ENCODE assay signal across 23 cellular contexts in the genomic region with DNA sequence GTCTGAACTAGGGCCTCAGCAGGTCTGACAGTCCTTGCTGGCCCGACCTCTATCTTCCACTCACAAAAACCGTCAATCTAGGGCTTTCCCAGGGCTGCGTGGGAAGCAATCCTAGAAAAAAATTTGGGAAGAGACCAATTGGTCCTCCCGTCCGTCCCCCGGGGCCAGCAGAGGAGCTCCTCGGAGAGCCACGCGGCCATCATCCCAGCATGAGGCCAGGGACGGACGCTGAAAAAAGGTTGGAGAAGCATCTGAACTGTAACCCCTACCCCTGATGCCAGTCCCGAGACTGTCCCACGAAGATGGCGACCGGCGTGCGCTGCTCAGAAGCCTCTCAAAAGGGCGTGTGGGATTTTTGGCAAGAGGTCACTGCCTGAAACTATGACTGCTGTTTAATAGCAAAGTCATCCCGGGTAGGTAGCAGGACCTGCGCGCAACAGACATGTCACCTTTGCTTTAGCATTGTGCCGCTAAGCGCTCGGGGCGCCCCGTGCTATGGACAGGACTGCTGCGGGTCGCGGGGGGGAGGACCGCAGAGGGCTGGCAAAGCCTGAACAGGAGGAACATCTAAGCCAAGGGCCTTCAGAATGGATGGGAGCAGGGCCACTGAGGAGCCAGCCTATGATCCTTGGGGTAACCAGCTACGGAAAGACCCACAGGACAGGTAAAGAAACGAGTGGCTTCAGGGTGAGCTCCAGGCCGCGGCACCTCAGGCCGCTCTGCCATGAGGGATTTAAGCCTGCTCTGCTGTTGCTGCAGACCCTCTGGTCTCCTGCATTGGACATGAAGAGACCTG. TPM values are rescaled to one million over a fixed set of nuclear protein-coding genes. Genes with fewer than 3 reads are reported as not detected.
DNase-seq lines count a peak whose midpoint lies in the region; ATAC-seq, FAIRE-seq and TF ChIP-seq lines count a peak whose summit lies in the region.
"Had no signal": no experiment of that assay in that cellular context is flagged by ENCODE, and none has a peak within 500 bp of the region (broad histone marks: within the 10 kb centered on the region; RNA-seq: fewer than 3 reads in every experiment).

No MANE protein-coding gene starts in this region.

- no peak overlapping the region for H2BK15ac ChIP-seq in H1 (ENCODE audit: low read length)

- H2BK12ac ChIP-seq in H1 (ENCODE audit: low read depth, low read length) = no peak overlapping the region

- no peak overlapping the region for H3K18ac ChIP-seq in H1 (ENCODE audit: extremely low read depth, low read length)

- no peak overlapping the region for H2BK5ac ChIP-seq in H1 (ENCODE audit: low read depth, low read length)

- intact Hi-C loops in activated CD4-positive, alpha-beta T cell treated with anti-CD3 and anti-CD28 coated beads, Interleukin-2, amount 10 ng/mL, durations not matched to agents 24 days and 14 days (cut with micrococcal nuclease) = no loop called here
- intact Hi-C loops in activated CD4-positive, alpha-beta T cell treated with anti-CD3 and anti-CD28 coated beads for 36 hours (cut with DNase I, micrococcal nuclease) = no loop called here
- intact Hi-C loops in spleen (cut with DNase I; ENCODE audit: low total_unique reads) = no loop called here

- TF ChIP-seq POLR2A in H1 (IDR thresholded peaks at IDR 0.05; ENCODE audit: control extremely low read depth in 1 of 2, low read depth in 2 of 2, low read length in 2 of 2) (no peak), spleen (IDR thresholded peaks at IDR 0.05) (no peak)

- H4K20me1 ChIP-seq in H1 (replicated peaks in 1 of 2; ENCODE audit: control insufficient read depth in 1 of 2, insufficient read depth in 2 of 2, low read length in 2 of 2) = peaks cover 4 to 12% of the 10 kb centered on the region in 2 experiments

- no peak overlapping the region for H2AK5ac ChIP-seq in H1 (ENCODE audit: low read depth, low read length)

- no peak for TF ChIP-seq EP300 in H1 (IDR thresholded peaks at IDR 0.05; ENCODE audit: borderline replicate concordance in 1 of 2, low read depth in 2 of 2, low read length in 2 of 2)

- no peak overlapping the region for H4K91ac ChIP-seq in H1 (replicated peaks; ENCODE audit: insufficient read length, low read length)

- FAIRE-seq in H1 (lab: Jason Lieb, UNC) = no peak
- FAIRE-seq: HTR-8/SVneo had no signal

- H3K56ac ChIP-seq in H1 (replicated peaks; ENCODE audit: insufficient read length, low read depth, low read length) = no peak overlapping the region

- H3K79me2 ChIP-seq in H1 (ENCODE audit: control insufficient read depth in 1 of 2, insufficient read depth in 2 of 2, low read length in 2 of 2) = peaks cover 4 to 19% of the 10 kb centered on the region in 2 experiments; a peak in 2 of 4 replicates

- H3K4ac ChIP-seq in H1 (replicated peaks; ENCODE audit: insufficient read length, low read depth, low read length) = no peak overlapping the region

- H3K79me1 ChIP-seq in H1 (ENCODE audit: low read depth, low read length) = peaks cover 12% of the 10 kb centered on the region

- H3K4me1 ChIP-seq in H1 (replicated peaks in 1 of 4; ENCODE audit: control insufficient read depth in 3 of 4, insufficient read depth in 4 of 4, low read length in 3 of 4) (no peaks in the 10 kb centered on the region), spleen (peaks cover 4 to 44% (median 14%) of the 10 kb centered on the region in 6 donors)

- no peak overlapping the region for H2BK120ac ChIP-seq in H1 (replicated peaks; ENCODE audit: low read depth, low read length)

- no peaks in the 10 kb centered on the region for H3K23me2 ChIP-seq in H1 (ENCODE audit: low read depth, low read length)

- H4K8ac ChIP-seq in H1 (ENCODE audit: extremely low read depth, insufficient read depth, low read length) = peak overlapping the region; percentile 51; the same call in 1 of the 2 replicates

- H3K27me3 ChIP-seq in H1 (replicated peaks in 1 of 4; ENCODE audit: control insufficient read depth in 3 of 4, extremely low read depth in 1 of 4, insufficient read depth in 3 of 4, low read length in 3 of 4) (no peaks in the 10 kb centered on the region), spleen (replicated peaks in 1 of 7) (no peaks in the 10 kb centered on the region)

- H2BK20ac ChIP-seq in H1 (ENCODE audit: low read length) = no peak overlapping the region

- H3K9ac ChIP-seq in H1 (replicated peaks in 1 of 4; ENCODE audit: extremely low read depth in 1 of 4, low read depth in 3 of 4, low read length in 3 of 4) = no peak overlapping the region

- no peak overlapping the region for H3K4me3 Mint-ChIP-seq in activated CD4-positive, alpha-beta T cell treated with anti-CD3 and anti-CD28 coated beads, Interleukin-2, amount 10 ng/mL, durations not matched to agents 24 days and 14 days
- no peak overlapping the region for H3K4me3 Mint-ChIP-seq in activated CD4-positive, alpha-beta T cell treated with anti-CD3 and anti-CD28 coated beads for 36 hours
- H3K4me3 Mint-ChIP-seq: CD14-positive monocyte, GM23338 had no signal

- H3K27me3 Mint-ChIP-seq in activated CD4-positive, alpha-beta T cell treated with anti-CD3 and anti-CD28 coated beads, Interleukin-2, amount 10 ng/mL, durations not matched to agents 24 days and 14 days = no peaks in the 10 kb centered on the region
- H3K27me3 Mint-ChIP-seq in activated CD4-positive, alpha-beta T cell treated with anti-CD3 and anti-CD28 coated beads for 36 hours = no peaks in the 10 kb centered on the region

- H3K23ac ChIP-seq in H1 (ENCODE audit: insufficient read length) = no peak overlapping the region

- H3K27ac Mint-ChIP-seq in activated CD4-positive, alpha-beta T cell treated with anti-CD3 and anti-CD28 coated beads, Interleukin-2, amount 10 ng/mL, durations not matched to agents 24 days and 14 days = peak overlapping the region; percentile 53
- no peak overlapping the region for H3K27ac Mint-ChIP-seq in activated CD4-positive, alpha-beta T cell treated with anti-CD3 and anti-CD28 coated beads for 36 hours
- H3K27ac Mint-ChIP-seq: GM23338 had no signal

- H3K4me3 ChIP-seq in H1 (ENCODE audit: extremely low read depth in 1 of 4, insufficient read depth in 2 of 4, low read depth in 3 of 4, low read length in 4 of 4) (no peak overlapping the region), spleen (no peak overlapping the region)
- H3K4me3 ChIP-seq: GM23338 had no signal

- DNase-seq in activated CD4-positive, alpha-beta T cell treated with anti-CD3 and anti-CD28 coated beads, Interleukin-2, amount 10 ng/mL, durations not matched to agents 24 days and 14 days = no peak
- no peak for DNase-seq in activated CD4-positive, alpha-beta T cell treated with anti-CD3 and anti-CD28 coated beads for 36 hours
- DNase-seq in AG08396 (ENCODE audit: low spot score) = peak; percentile 10
- DNase-seq in H1 (ENCODE audit: low read depth in 1 of 2, low spot score in 2 of 2) = no peak
- peak; percentile 69 for DNase-seq in spleen
- DNase-seq in cerebellum (ENCODE audit: low spot score) = no peak
- no peak for DNase-seq in occipital lobe (lab: John Stamatoyannopoulos, UW)
- DNase-seq in COLO829 (ENCODE audit: low spot score) = no peak
- DNase-seq: DND-41, IMR-90, Karpas-422, NCI-H1048, NCI-H1436, NCI-H1930, NCI-H226, NCI-H524, NCI-H82, RPMI8226 had no signal

- no peak for TF ChIP-seq RAD21 in H1 (IDR thresholded peaks at IDR 0.05 in 1 of 2, conservative IDR thresholded peaks at IDR 0.05 in 1 of 2; ENCODE audit: low read depth in 2 of 2, low read length in 2 of 2)

- H3K36me3 ChIP-seq in H1 (ENCODE audit: control insufficient read depth in 2 of 4, insufficient read depth in 4 of 4, low read length in 3 of 4) (peaks cover 21 to 79% (median 50%) of the 10 kb centered on the region in 4 experiments), spleen (peaks cover 10 to 100% (median 98%) of the 10 kb centered on the region in 6 donors)

- H2AFZ ChIP-seq in H1 (ENCODE audit: low read length) = no peak overlapping the region
- H2AFZ ChIP-seq: GM23338 had no signal

- H3K4me2 ChIP-seq in H1 (ENCODE audit: insufficient read depth in 1 of 2, low read depth in 2 of 2, low read length in 2 of 2) = no peak overlapping the region
- H3K4me2 ChIP-seq: GM23338 had no signal

- ATAC-seq in activated CD4-positive, alpha-beta T cell treated with anti-CD3 and anti-CD28 coated beads for 36 hours = no peak
- ATAC-seq: GM23338, HCT116 had no signal

- H3K27ac ChIP-seq in H1 (ENCODE audit: low read depth, low read length) (no peak overlapping the region), spleen (peak overlapping the region in 2 of 8 donors; percentile 39 to 60)
- H3K27ac ChIP-seq: 22Rv1 had no signal

- H3K9me3 ChIP-seq in H1 (ENCODE audit: insufficient read depth in 2 of 2, low read depth in 1 of 2, low read length in 1 of 2) (no peaks in the 10 kb centered on the region; a peak in 1 of 4 replicates), spleen (no peaks in the 10 kb centered on the region)

- no peak overlapping the region for H3K14ac ChIP-seq in H1 (ENCODE audit: insufficient read length)

- no peak overlapping the region for H4K5ac ChIP-seq in H1 (ENCODE audit: insufficient read length, low read depth, low read length)

- CTCF ChIA-PET in activated CD4-positive, alpha-beta T cell treated with anti-CD3 and anti-CD28 coated beads for 36 hours (lab: Charles Lee) = interaction anchor here (0.7 to 1.5 kb wide), 3 partner anchors 10 to 856 kb away, joined by 3 to 4 read pairs (median 4); no protein-coding TSS in a partner anchor
- CTCF ChIA-PET in H1 (lab: Charles Lee; ENCODE audit: partially characterized antibody) = interaction anchor here (0.6 to 1.3 kb wide), 2 partner anchors 30 to 37 kb away, joined by 3 read pairs; no protein-coding TSS in a partner anchor

- WGBS in H1 (ENCODE audit: extremely low coverage in 1 of 2, insufficient coverage in 1 of 2, insufficient read length in 1 of 2, insufficient replicate concordance in 2 of 2, low coverage in 1 of 2, low lambda C conversion rate in 2 of 2, missing lambda C conversion rate in 1 of 2), 2 experiments = 95% methylated on average over 32 of the region's 35 CpGs; no CpG with 5 or more reads in 1 of the 2 experiments
- WGBS in spleen, 5 donors = 92 to 96% (median 96%) methylated on average over 32 to 35 of the region's 35 CpGs

- POLR2A ChIA-PET in activated CD4-positive, alpha-beta T cell treated with anti-CD3 and anti-CD28 coated beads for 36 hours (lab: Charles Lee) = no interaction called here
- POLR2A ChIA-PET in H1 (lab: Charles Lee; ENCODE audit: partially characterized antibody) = interaction anchor here (0.6 to 5.4 kb wide), 6 partner anchors 8 to 175 kb away, joined by 3 to 37 read pairs (median 4); a partner anchor contains a TSS

- no peaks in the 10 kb centered on the region for H3K9me3 Mint-ChIP-seq in activated CD4-positive, alpha-beta T cell treated with anti-CD3 and anti-CD28 coated beads, Interleukin-2, amount 10 ng/mL, durations not matched to agents 24 days and 14 days
- H3K9me3 Mint-ChIP-seq in activated CD4-positive, alpha-beta T cell treated with anti-CD3 and anti-CD28 coated beads for 36 hours (ENCODE audit: low read depth) = no peaks in the 10 kb centered on the region
- H3K9me3 Mint-ChIP-seq: CD14-positive monocyte had no signal

- peaks cover 9% of the 10 kb centered on the region for H3K4me1 Mint-ChIP-seq in activated CD4-positive, alpha-beta T cell treated with anti-CD3 and anti-CD28 coated beads, Interleukin-2, amount 10 ng/mL, durations not matched to agents 24 days and 14 days
- H3K4me1 Mint-ChIP-seq in activated CD4-positive, alpha-beta T cell treated with anti-CD3 and anti-CD28 coated beads for 36 hours = peaks cover 11% of the 10 kb centered on the region
- H3K4me1 Mint-ChIP-seq: CD14-positive monocyte, GM23338 had no signal

- peaks cover 55% of the 10 kb centered on the region for H3K36me3 Mint-ChIP-seq in activated CD4-positive, alpha-beta T cell treated with anti-CD3 and anti-CD28 coated beads, Interleukin-2, amount 10 ng/mL, durations not matched to agents 24 days and 14 days (ENCODE audit: low read depth)
- H3K36me3 Mint-ChIP-seq in activated CD4-positive, alpha-beta T cell treated with anti-CD3 and anti-CD28 coated beads for 36 hours (ENCODE audit: low read depth) = peaks cover 61% of the 10 kb centered on the region

- TF ChIP-seq CTCF in H1 (IDR thresholded peaks at IDR 0.05; ENCODE audit: control extremely low read depth in 1 of 3, insufficient read depth in 1 of 3, low read depth in 1 of 3, low read length in 3 of 3) = no peak
- TF ChIP-seq CTCF in spleen (IDR thresholded peaks at IDR 0.05 in 8 of 11, conservative IDR thresholded peaks at IDR 0.05 in 3 of 11) = no peak

RNA-seq across cellular contexts. Expression of a gene that starts 10.6 kb away (rescaled TPM):
- total RNA-seq in activated CD4-positive, alpha-beta T cell treated with anti-CD3 and anti-CD28 coated beads, Interleukin-2, amount 10 ng/mL, durations not matched to agents 24 days and 14 days = 55.4 and 56.2 TPM in 2 replicates
- 10 to 100 TPM; 47.9 to 54.3 TPM for total RNA-seq in activated CD4-positive, alpha-beta T cell treated with anti-CD3 and anti-CD28 coated beads for 36 hours
- total RNA-seq in H1 (2021; fragmentation: NEBNext Ultra II Directional; extraction: Animal tissue kit (Norgen Biotek cat#: 25700)) = 41.0 and 41.3 TPM in 2 replicates
- 17.0 and 20.8 TPM in 2 replicates for polyA plus RNA-seq in H1 (2011; rRNA removed)
- polyA plus RNA-seq in H1 (2011; cell fraction: cytosol; rRNA removed) = 21.3 TPM
- 40.5 TPM for polyA plus RNA-seq in H1 (2011; cell fraction: nucleus; rRNA removed)
- polyA plus RNA-seq in H1 (2012, experiment 1 of 2) = 21.9 to 26.0 TPM (median 24.2 TPM) in 4 replicates
- polyA plus RNA-seq in H1 (2012, experiment 2 of 2) = 9.4 TPM
- 18.7 TPM for polyA plus RNA-seq in H1 (2013, experiment 1 of 2)
- polyA plus RNA-seq in H1 (2013, experiment 2 of 2) = 18.2 TPM
- polyA minus RNA-seq in H1 (2011; rRNA and poly(A)+ RNA removed) = 10.3 and 11.2 TPM in 2 replicates
- polyA minus RNA-seq in H1 (2011; cell fraction: cytosol; rRNA and poly(A)+ RNA removed) = 16.2 TPM
- polyA minus RNA-seq in H1 (2011; cell fraction: nucleus; rRNA and poly(A)+ RNA removed) = 15.7 TPM
- total RNA-seq in spleen = 10 to 100 TPM; 24.9 to 51.3 (median 48.9) TPM
- polyA plus RNA-seq in spleen = 10 to 100 TPM; 13.9 to 24.8 (median 21.9) TPM
- total RNA-seq in cerebellum = 14.0 TPM
- total RNA-seq in occipital lobe = 11.7 TPM

RNA-seq across cellular contexts. Expression of a gene that starts 36.7 kb away (rescaled TPM):
- total RNA-seq in activated CD4-positive, alpha-beta T cell treated with anti-CD3 and anti-CD28 coated beads, Interleukin-2, amount 10 ng/mL, durations not matched to agents 24 days and 14 days = 109 TPM in 2 replicates
- 100 to 1,000 TPM; 106 to 126 TPM for total RNA-seq in activated CD4-positive, alpha-beta T cell treated with anti-CD3 and anti-CD28 coated beads for 36 hours
- 144 and 146 TPM in 2 replicates for total RNA-seq in H1 (2021; fragmentation: NEBNext Ultra II Directional; extraction: Animal tissue kit (Norgen Biotek cat#: 25700))
- 14.1 and 17.6 TPM in 2 replicates for polyA plus RNA-seq in H1 (2011; rRNA removed)
- polyA plus RNA-seq in H1 (2011; cell fraction: cytosol; rRNA removed) = 9.1 TPM
- 44.8 TPM for polyA plus RNA-seq in H1 (2011; cell fraction: nucleus; rRNA removed)
- polyA plus RNA-seq in H1 (2012, experiment 1 of 2) = 76.6 to 103 TPM (median 93.2 TPM) in 4 replicates
- 35.4 TPM for polyA plus RNA-seq in H1 (2012, experiment 2 of 2)
- polyA plus RNA-seq in H1 (2013, experiment 1 of 2) = 77.1 TPM
- 72.4 TPM for polyA plus RNA-seq in H1 (2013, experiment 2 of 2)
- polyA minus RNA-seq in H1 (2011; rRNA and poly(A)+ RNA removed) = 26.9 and 36.3 TPM in 2 replicates
- polyA minus RNA-seq in H1 (2011; cell fraction: cytosol; rRNA and poly(A)+ RNA removed) = 44.7 TPM
- 77.2 TPM for polyA minus RNA-seq in H1 (2011; cell fraction: nucleus; rRNA and poly(A)+ RNA removed)
- total RNA-seq in spleen = 100 to 1,000 TPM in 4 of 7 donors, 10 to 100 TPM in 3; 50.7 to 146 (median 124) TPM
- 10 to 100 TPM; 10.3 to 35.9 (median 14.2) TPM for polyA plus RNA-seq in spleen
- total RNA-seq in cerebellum = 23.5 TPM
- total RNA-seq in occipital lobe = 9.5 TPM

RNA-seq across cellular contexts. Expression of a gene that starts 49.8 kb away (rescaled TPM):
- 76.8 and 80.1 TPM in 2 replicates for total RNA-seq in activated CD4-positive, alpha-beta T cell treated with anti-CD3 and anti-CD28 coated beads, Interleukin-2, amount 10 ng/mL, durations not matched to agents 24 days and 14 days
- total RNA-seq in activated CD4-positive, alpha-beta T cell treated with anti-CD3 and anti-CD28 coated beads for 36 hours = 10 to 100 TPM; 76.2 to 89.9 TPM
- 127 and 138 TPM in 2 replicates for total RNA-seq in H1 (2021; fragmentation: NEBNext Ultra II Directional; extraction: Animal tissue kit (Norgen Biotek cat#: 25700))
- polyA plus RNA-seq in H1 (2011; rRNA removed) = 75.1 and 149 TPM in 2 replicates
- 130 TPM for polyA plus RNA-seq in H1 (2011; cell fraction: cytosol; rRNA removed)
- polyA plus RNA-seq in H1 (2011; cell fraction: nucleus; rRNA removed) = 1,038 TPM
- polyA plus RNA-seq in H1 (2012, experiment 1 of 2) = 104 to 148 TPM (median 127 TPM) in 4 replicates
- 45.6 TPM for polyA plus RNA-seq in H1 (2012, experiment 2 of 2)
- 108 TPM for polyA plus RNA-seq in H1 (2013, experiment 1 of 2)
- 92.0 TPM for polyA plus RNA-seq in H1 (2013, experiment 2 of 2)
- 112 and 116 TPM in 2 replicates for polyA minus RNA-seq in H1 (2011; rRNA and poly(A)+ RNA removed)
- polyA minus RNA-seq in H1 (2011; cell fraction: cytosol; rRNA and poly(A)+ RNA removed) = 69.8 TPM
- 218 TPM for polyA minus RNA-seq in H1 (2011; cell fraction: nucleus; rRNA and poly(A)+ RNA removed)
- 100 to 1,000 TPM; 121 to 236 (median 140) TPM for total RNA-seq in spleen
- 100 to 1,000 TPM in 1 of 3 donors, 10 to 100 TPM in 2; 41.2 to 131 (median 87.8) TPM for polyA plus RNA-seq in spleen
- total RNA-seq in cerebellum = 98.3 TPM
- 59.6 TPM for total RNA-seq in occipital lobe

Comparison
In these comparisons a context has a peak if more than half of its experiments do, and no peak if none do; other contexts are left out.
1. DNase-seq: peak in AG08396 (single experiment) and spleen (single experiment); none in activated CD4-positive, alpha-beta T cell treated with anti-CD3 and anti-CD28 coated beads, Interleukin-2, amount 10 ng/mL, durations not matched to agents 24 days and 14 days (single experiment), activated CD4-positive, alpha-beta T cell treated with anti-CD3 and anti-CD28 coated beads for 36 hours (single experiment), H1 (0 of 2), cerebellum (single experiment), occipital lobe (single experiment) and COLO829 (single experiment).